Comparison of ENCODE assay signal across 8 cellular contexts in genomic region chr12:64452559-64453329, GRCh38. TPM values are rescaled to one million over a fixed set of nuclear protein-coding genes. Genes with fewer than 3 reads are reported as not detected.
A peak's percentile ranks its signal among the peaks of the same experiment; 100 is the strongest.
DNase-seq lines count a peak whose midpoint lies in the region; ATAC-seq and TF ChIP-seq lines count a peak whose summit lies in the region.

No MANE protein-coding gene starts in this region.

- H3K4me3 ChIP-seq in adrenal gland (peak overlapping the region; percentile 68 to 98 (median 94)), heart right ventricle (peak overlapping the region; percentile 75 to 98 (median 92)), trophoblast cell (ENCODE audit: low read depth, low read length) (peak overlapping the region; percentile 97)

- peaks cover 20 to 50% of the 10 kb centered on the region in 2 donors for H3K4me1 ChIP-seq in adrenal gland (replicated peaks in 1 of 2)
- peaks cover 0 to 54% (median 32%) of the 10 kb centered on the region in 9 donors for H3K4me1 ChIP-seq in heart right ventricle
- peaks cover 3% of the 10 kb centered on the region in 2 experiments for H3K4me1 ChIP-seq in trophoblast cell (ENCODE audit: control insufficient read depth in 1 of 2, insufficient read depth in 2 of 2, low read length in 2 of 2)

- no peaks in the 10 kb centered on the region for H3K27me3 ChIP-seq in adrenal gland
- no peaks in the 10 kb centered on the region for H3K27me3 ChIP-seq in heart right ventricle
- no peaks in the 10 kb centered on the region for H3K27me3 ChIP-seq in trophoblast cell (ENCODE audit: insufficient read depth, low read length)

- peak overlapping the region; percentile 96 for H4K12ac ChIP-seq in trophoblast cell (ENCODE audit: low read depth, low read length)

- peak overlapping the region; percentile 98 for H3K18ac ChIP-seq in trophoblast cell (ENCODE audit: low read length)

- H3K36me3 ChIP-seq in adrenal gland (replicated peaks in 1 of 2), result peaks cover 0 to 17% of the 10 kb centered on the region in 2 donors
- H3K36me3 ChIP-seq in heart right ventricle, result peaks cover 0 to 34% (median 4%) of the 10 kb centered on the region in 9 donors
- H3K36me3 ChIP-seq in trophoblast cell (ENCODE audit: control insufficient read depth in 1 of 2, insufficient read depth in 2 of 2, low read length in 2 of 2), result peaks cover under 1% of the 10 kb centered on the region in 2 experiments

- peak overlapping the region; percentile 96 for H3K14ac ChIP-seq in trophoblast cell (ENCODE audit: low read length)

- peak overlapping the region; percentile 94 for H3K9ac ChIP-seq in trophoblast cell (ENCODE audit: low read length)

- peaks cover 9% of the 10 kb centered on the region for H3K79me1 ChIP-seq in trophoblast cell (ENCODE audit: low read length)

- no peak overlapping the region for H3K23ac ChIP-seq in trophoblast cell (ENCODE audit: low read length)

- peak overlapping the region; percentile 32 for H2BK12ac ChIP-seq in trophoblast cell (ENCODE audit: low read length)

- H3K4ac ChIP-seq in trophoblast cell (ENCODE audit: low read depth, low read length), result peak overlapping the region; percentile 98

- H3K4me2 ChIP-seq in trophoblast cell (ENCODE audit: low read length), result peak overlapping the region; percentile 72

- peak overlapping the region; percentile 95 for H2BK120ac ChIP-seq in trophoblast cell (ENCODE audit: insufficient read depth, low read length, poor library complexity)

- H2BK5ac ChIP-seq in trophoblast cell (ENCODE audit: low read depth, low read length, poor library complexity), result peak overlapping the region; percentile 96

- peak overlapping the region; percentile 97 for H4K91ac ChIP-seq in trophoblast cell (ENCODE audit: low read depth, low read length)

- intact Hi-C loops in adrenal gland (cut with DNase I), result no loop called here
- intact Hi-C loops in heart right ventricle (cut with DNase I), result loop anchor here in 1 of 10 donors (5.0 to 10.0 kb wide), 2 partner anchors 45 to 242 kb away; no protein-coding TSS in a partner anchor

- H2AK5ac ChIP-seq in trophoblast cell (ENCODE audit: low read length), result peak overlapping the region; percentile 64

- TF ChIP-seq POLR2A in adrenal gland (IDR thresholded peaks at IDR 0.05), result peak in 1 of 2 donors; percentile 50

- peak overlapping the region; percentile 95 for H4K8ac ChIP-seq in trophoblast cell (ENCODE audit: low read depth, low read length)

- peaks cover 8% of the 10 kb centered on the region for H3K79me2 ChIP-seq in trophoblast cell (ENCODE audit: control insufficient read depth, insufficient read depth, low read length, poor library complexity)

- 0% methylated on average over 16 of the region's 16 CpGs for WGBS in adrenal gland, 4 donors
- 0 to 1% methylated on average over 16 of the region's 16 CpGs for WGBS in heart right ventricle, 2 donors
- no CpG with 5 or more reads among the region's 16 CpGs for WGBS in trophoblast cell (ENCODE audit: extremely low coverage, insufficient coverage, insufficient read length)

- ATAC-seq in GM21390 (IDR thresholded peaks at IDR 0.05; ENCODE audit: unreplicated experiment) (peak; percentile 1), heart right ventricle (peak; percentile 12 to 59 (median 40))

- TF ChIP-seq CTCF in C4-2B (conservative IDR thresholded peaks at IDR 0.05) (no peak), adrenal gland (IDR thresholded peaks at IDR 0.05) (peak in 1 of 6 experiments; percentile 0), heart right ventricle (IDR thresholded peaks at IDR 0.05) (no peak)

- peak overlapping the region; percentile 99 for H2AFZ ChIP-seq in trophoblast cell (ENCODE audit: insufficient read depth, low read length, poor library complexity)

- H3K9me3 ChIP-seq in adrenal gland (replicated peaks in 1 of 3) (no peaks in the 10 kb centered on the region), heart right ventricle (no peaks in the 10 kb centered on the region), trophoblast cell (ENCODE audit: insufficient read depth, low read depth, low read length) (no peaks in the 10 kb centered on the region)

- H3K27ac ChIP-seq in C4-2B, result peak overlapping the region; percentile 99
- H3K27ac ChIP-seq in adrenal gland, result peak overlapping the region; percentile 93 to 100 (median 99)
- H3K27ac ChIP-seq in heart right ventricle, result peak overlapping the region; percentile 92 to 98 (median 96)
- H3K27ac ChIP-seq in trophoblast cell (ENCODE audit: low read depth, low read length), result peak overlapping the region; percentile 94

- DNase-seq in NCI-H345 treated with DMSO at 0.1 percent for 48 hours (lab: John Stamatoyannopoulos, UW; ENCODE audit: unreplicated experiment) (peak; percentile 29), adrenal gland (peak in 4 of 7 donors; percentile 25 to 59 (median 38)), heart right ventricle (no peak), trophoblast cell (peak; percentile 91 to 100), retina (no peak), cerebellar nuclear complex (lab: John Stamatoyannopoulos, UW) (no peak)

RNA-seq across cellular contexts. Expression of gene TBK1, which starts 0.8 kb away (rescaled TPM):
- total RNA-seq in adrenal gland (10 to 100 TPM; 19.0 to 38.3 (median 25.5) TPM), heart right ventricle (10 to 100 TPM in 9 of 10 donors, 1 to 10 TPM in 1; 9.0 to 15.1 (median 10.5) TPM)
- polyA plus RNA-seq in adrenal gland (10 to 100 TPM; 16.0 to 48.3 (median 18.6) TPM), heart right ventricle (1 to 10 TPM; 8.2 to 9.7 TPM)
- polyA plus RNA-seq in trophoblast cell (2013), result 35.2 and 36.1 TPM in 2 replicates

RNA-seq across cellular contexts. Expression of gene XPOT, which starts 48.6 kb away (rescaled TPM):
- 10 to 100 TPM; 30.6 to 59.1 (median 47.5) TPM for total RNA-seq in adrenal gland
- polyA plus RNA-seq in adrenal gland, result 10 to 100 TPM; 12.4 to 59.6 (median 14.7) TPM
- 10 to 100 TPM; 15.2 to 31.6 (median 20.1) TPM for total RNA-seq in heart right ventricle
- polyA plus RNA-seq in heart right ventricle, result 10 to 100 TPM in 1 of 2 donors, 1 to 10 TPM in 1; 8.6 to 15.0 TPM
- polyA plus RNA-seq in trophoblast cell (2013), result 81.0 and 84.1 TPM in 2 replicates

Comparison
In these comparisons a context has a peak if more than half of its experiments do, and no peak if none do; other contexts are left out.
1. DNase-seq: peak in NCI-H345 treated with DMSO at 0.1 percent for 48 hours (single experiment), adrenal gland (4 of 7) and trophoblast cell (2 of 2); none in heart right ventricle (0 of 2), retina (single experiment) and cerebellar nuclear complex (0 of 2).
2. Peak in every context shown above with its lines, with median percentiles within 50 percentile points of each other: H3K27ac ChIP-seq and H3K4me3 ChIP-seq.